ENCODE assay signal across 8 cellular contexts in the genomic region with DNA sequence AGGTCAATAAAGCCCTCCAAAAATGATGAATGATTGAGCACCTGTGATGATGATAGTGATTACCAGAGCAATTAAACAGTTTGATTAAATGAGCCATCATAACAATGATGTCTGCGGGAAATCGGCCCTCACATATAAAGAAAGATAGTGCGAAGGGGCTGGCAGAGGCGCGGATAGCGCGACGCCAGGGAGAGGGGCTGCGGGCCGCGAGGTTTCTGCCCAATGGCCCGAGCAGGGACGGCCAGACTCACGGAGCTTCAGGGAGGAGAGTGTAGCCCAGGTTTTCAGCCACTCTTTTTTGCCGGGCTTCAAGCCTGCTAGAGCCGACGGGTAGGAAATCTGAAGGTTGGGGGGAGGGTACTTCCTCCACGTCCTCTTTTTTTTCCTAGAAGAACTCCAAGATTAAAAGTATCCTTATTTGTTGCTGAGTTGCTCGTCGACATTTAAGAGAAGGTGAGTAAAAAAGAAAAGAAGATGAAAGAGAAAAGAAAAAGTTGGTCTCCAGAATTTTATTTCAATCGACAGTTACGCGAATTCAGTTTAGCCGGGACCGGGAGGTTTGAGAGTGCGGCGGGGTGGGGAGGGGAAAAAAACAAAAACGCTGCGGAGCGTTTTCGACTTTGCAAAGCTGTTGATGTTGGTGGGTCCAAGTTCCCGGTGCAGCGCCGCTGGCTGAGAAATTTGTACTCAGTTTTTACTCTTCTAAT. TPM values are rescaled to one million over a fixed set of nuclear protein-coding genes. Genes with fewer than 3 reads are reported as not detected.
DNase-seq lines count a peak whose midpoint lies in the region; ATAC-seq and TF ChIP-seq lines count a peak whose summit lies in the region.

No MANE protein-coding gene starts in this region.

- peaks cover 49% of the 10 kb centered on the region for H3K27me3 Mint-ChIP-seq in osteocyte (ENCODE audit: unreplicated experiment)

- DNase-seq in ELF-1 (ENCODE audit: low read depth, low spot score), result peak; percentile 70
- peak; percentile 71 for DNase-seq in NCI-H526 treated with DMSO at 0.1 percent for 48 hours (lab: John Stamatoyannopoulos, UW)
- no peak for DNase-seq in osteocyte (ENCODE audit: extremely low spot score, unreplicated experiment)

- no peak for TF ChIP-seq CTCF in osteocyte (IDR thresholded peaks at IDR 0.05)

- peaks cover 27% of the 10 kb centered on the region for H3K4me1 Mint-ChIP-seq in osteocyte (ENCODE audit: unreplicated experiment)

- H3K4me1 ChIP-seq in ectodermal cell (ENCODE audit: control insufficient read depth, insufficient read depth, low read length), result peaks cover 4% of the 10 kb centered on the region

- H3K36me3 ChIP-seq in ectodermal cell (ENCODE audit: control insufficient read depth, insufficient read depth, low read length), result no peaks in the 10 kb centered on the region

- peaks cover 19% of the 10 kb centered on the region for H3K27me3 ChIP-seq in ectodermal cell (ENCODE audit: control insufficient read depth, insufficient read depth, low read length, poor library complexity, severe bottlenecking)

- H3K9me3 Mint-ChIP-seq in osteocyte (ENCODE audit: unreplicated experiment), result no peaks in the 10 kb centered on the region

- H3K27ac Mint-ChIP-seq in osteocyte (ENCODE audit: unreplicated experiment), result peak overlapping the region; percentile 89

- peak overlapping the region; percentile 99 for H3K4me3 Mint-ChIP-seq in osteocyte (ENCODE audit: unreplicated experiment)

- peaks cover 24% of the 10 kb centered on the region for H3K36me3 Mint-ChIP-seq in osteocyte (ENCODE audit: unreplicated experiment)

- peak overlapping the region; percentile 53 for H3K27ac ChIP-seq in ectodermal cell (ENCODE audit: insufficient read depth, low read depth, low read length, poor library complexity, severe bottlenecking)

- H3K9me3 ChIP-seq in ectodermal cell (ENCODE audit: control insufficient read depth, low read length), result no peaks in the 10 kb centered on the region

- ATAC-seq in GM19467 (IDR thresholded peaks at IDR 0.05; ENCODE audit: unreplicated experiment) (no peak), GM21447 (IDR thresholded peaks at IDR 0.05; ENCODE audit: unreplicated experiment) (no peak), GM18511 (IDR thresholded peaks at IDR 0.05; ENCODE audit: unreplicated experiment) (no peak), GM21381 (IDR thresholded peaks at IDR 0.05; ENCODE audit: unreplicated experiment) (no peak)

- 0 to 1% methylated on average over 32 to 34 of the region's 34 CpGs for WGBS in ectodermal cell, 2 experiments

- H3K4me3 ChIP-seq in ectodermal cell (ENCODE audit: insufficient read depth, low read depth, low read length), result peak overlapping the region; percentile 86

RNA-seq across cellular contexts. Expression of gene MEIS2, which starts 2.1 kb away (rescaled TPM):
- 88.1 TPM for polyA plus RNA-seq in ectodermal cell (2013, experiment 1 of 4)
- polyA plus RNA-seq in ectodermal cell (2013, experiment 2 of 4), result 77.5 TPM
- polyA plus RNA-seq in ectodermal cell (2013, experiment 3 of 4), result 75.8 TPM
- polyA plus RNA-seq in ectodermal cell (2013, experiment 4 of 4), result 82.1 TPM
- 79.9 and 82.8 TPM in 2 replicates for total RNA-seq in osteocyte
